Comparison of ENCODE assay signal across 30 cellular contexts in genomic region chr7:28793383-28793782, GRCh38.
DNase-seq lines count a peak whose midpoint lies in the region; ATAC-seq and TF ChIP-seq lines count a peak whose summit lies in the region.
"Had no signal": no experiment of that assay in that cellular context is flagged by ENCODE, and none has a peak within 500 bp of the region (broad histone marks: within the 10 kb centered on the region; RNA-seq: fewer than 3 reads in every experiment).

No MANE protein-coding gene starts in this region.

- H3K9me3 Mint-ChIP-seq in endothelial cell (ENCODE audit: unreplicated experiment), result no peaks in the 10 kb centered on the region
- H3K9me3 Mint-ChIP-seq: activated CD4-positive, alpha-beta memory T cell treated with anti-CD3 and anti-CD28 coated beads for 36 hours; nephron progenitor cell had no signal

- H3K4me1 ChIP-seq in psoas muscle, result no peaks in the 10 kb centered on the region
- no peaks in the 10 kb centered on the region for H3K4me1 ChIP-seq in left lung
- H3K4me1 ChIP-seq: HAP-1, right lobe of liver, tibial nerve had no signal

- ATAC-seq in psoas muscle (peak in 3 of 4 donors; percentile 35 to 61 (median 53)), left lung (no peak)
- ATAC-seq: activated naive CD8-positive, alpha-beta T cell treated with anti-CD3 and anti-CD28 coated beads, Interleukin-2, amount 50 U/mL, for 24 hours; Panc1; right lobe of liver had no signal

- intact Hi-C loops in psoas muscle (cut with DNase I) (no loop called here), left lung (cut with DNase I) (no loop called here)

- H3K27me3 Mint-ChIP-seq in endothelial cell (ENCODE audit: unreplicated experiment), result peaks cover 2% of the 10 kb centered on the region
- H3K27me3 Mint-ChIP-seq: activated naive CD8-positive, alpha-beta T cell treated with anti-CD3 and anti-CD28 coated beads, Interleukin-2, amount 50 U/mL, for 24 hours had no signal

- H3K27ac ChIP-seq in psoas muscle (no peak overlapping the region), left lung (no peak overlapping the region)
- H3K27ac ChIP-seq: C4-2B, coronary artery, HL-60, right lobe of liver, tibial nerve had no signal

- no peaks in the 10 kb centered on the region for H3K36me3 Mint-ChIP-seq in endothelial cell (ENCODE audit: low read depth, unreplicated experiment)
- H3K36me3 Mint-ChIP-seq: activated CD4-positive, alpha-beta memory T cell treated with anti-CD3 and anti-CD28 coated beads for 36 hours had no signal

- no peak overlapping the region for H3K4me3 Mint-ChIP-seq in endothelial cell (ENCODE audit: unreplicated experiment)
- H3K4me3 Mint-ChIP-seq: activated CD4-positive, alpha-beta memory T cell treated with anti-CD3 and anti-CD28 coated beads for 36 hours; activated naive CD8-positive, alpha-beta T cell treated with anti-CD3 and anti-CD28 coated beads, Interleukin-2, amount 50 U/mL, for 24 hours; nephron progenitor cell had no signal

- H3K9me3 ChIP-seq in psoas muscle (no peaks in the 10 kb centered on the region), left lung (no peaks in the 10 kb centered on the region)
- H3K9me3 ChIP-seq: HAP-1, MG63, right lobe of liver, tibial nerve had no signal

- no peak overlapping the region for H3K27ac Mint-ChIP-seq in endothelial cell (ENCODE audit: unreplicated experiment)
- H3K27ac Mint-ChIP-seq: activated CD4-positive, alpha-beta memory T cell treated with anti-CD3 and anti-CD28 coated beads for 36 hours; activated naive CD8-positive, alpha-beta T cell treated with anti-CD3 and anti-CD28 coated beads, Interleukin-2, amount 50 U/mL, for 24 hours; nephron progenitor cell had no signal

- no peaks in the 10 kb centered on the region for H3K4me1 Mint-ChIP-seq in endothelial cell (ENCODE audit: unreplicated experiment)
- H3K4me1 Mint-ChIP-seq: activated naive CD8-positive, alpha-beta T cell treated with anti-CD3 and anti-CD28 coated beads, Interleukin-2, amount 50 U/mL, for 24 hours had no signal

- peak; percentile 15 for DNase-seq in ELF-1 (ENCODE audit: low read depth, low spot score)
- peak; percentile 45 for DNase-seq in NCI-H69 (lab: John Stamatoyannopoulos, UW)
- peak; percentile 28 for DNase-seq in fibroblast of villous mesenchyme (ENCODE audit: low read depth)
- peak; percentile 41 to 73 for DNase-seq in psoas muscle
- DNase-seq in left lung, result no peak
- DNase-seq in endothelial cell (ENCODE audit: low spot score), result no peak
- no peak for DNase-seq in DMS53 treated with DMSO at 0.1 percent for 48 hours (lab: John Stamatoyannopoulos, UW; ENCODE audit: unreplicated experiment)
- DNase-seq: activated CD4-positive, alpha-beta memory T cell treated with anti-CD3 and anti-CD28 coated beads for 36 hours; activated CD4-positive, alpha-beta T cell treated with anti-CD3 and anti-CD28 coated beads for 1 hour; activated naive CD4-positive, alpha-beta T cell; activated naive CD8-positive, alpha-beta T cell treated with anti-CD3 and anti-CD28 coated beads, Interleukin-2, amount 50 U/mL, for 24 hours; caudate nucleus; effector memory CD4-positive, alpha-beta T cell; hippocampal formation; KBM-7; MG63; NCI-H2081 treated with DMSO at 0.1 percent for 48 hours; NCI-H526; nephron progenitor cell; right lobe of liver; SIG-M5; stimulated activated CD4-positive, alpha-beta T cell treated with anti-CD3 and anti-CD28 coated beads, Interleukin-12 subunit alpha, Interleukin-12 subunit beta, amount 100 ng/mL, for 4 hours; stimulated activated CD4-positive, alpha-beta T cell treated with anti-CD3 and anti-CD28 coated beads, Interleukin-4, amount 100 ng/mL, for 1 hour had no signal

- TF ChIP-seq CTCF in fibroblast of villous mesenchyme (IDR thresholded peaks at IDR 0.05; ENCODE audit: insufficient read depth, low read depth, low read length) (no peak), psoas muscle (IDR thresholded peaks at IDR 0.05) (no peak), left lung (IDR thresholded peaks at IDR 0.05) (no peak), endothelial cell (IDR thresholded peaks at IDR 0.05; ENCODE audit: unreplicated experiment) (no peak)

- H3K4me3 ChIP-seq in fibroblast of villous mesenchyme (ENCODE audit: low read depth, low read length) (no peak overlapping the region), psoas muscle (no peak overlapping the region), left lung (no peak overlapping the region)
- H3K4me3 ChIP-seq: coronary artery, GM12878, HAP-1, MG63, right lobe of liver, tibial nerve had no signal

- H3K36me3 ChIP-seq in psoas muscle (ENCODE audit: insufficient read depth in 1 of 2, low read depth in 1 of 2) (no peaks in the 10 kb centered on the region), left lung (no peaks in the 10 kb centered on the region)
- H3K36me3 ChIP-seq: HAP-1, right lobe of liver, tibial nerve had no signal

- H3K27me3 ChIP-seq in psoas muscle (ENCODE audit: insufficient read depth in 3 of 3, low read length in 2 of 3), result no peaks in the 10 kb centered on the region
- no peaks in the 10 kb centered on the region for H3K27me3 ChIP-seq in left lung
- H3K27me3 ChIP-seq: MG63, right lobe of liver, tibial nerve had no signal

- WGBS in psoas muscle, 3 donors, result 44 to 65% (median 51%) methylated on average over 8 of the region's 8 CpGs

Comparison
In these comparisons a context has a peak if more than half of its experiments do, and no peak if none do; other contexts are left out.
1. DNase-seq: peak in ELF-1 (single experiment), NCI-H69 (single experiment), fibroblast of villous mesenchyme (single experiment) and psoas muscle (2 of 2); none in left lung (0 of 2), endothelial cell (single experiment) and DMS53 treated with DMSO at 0.1 percent for 48 hours (single experiment).